18 cellular contexts compared by ENCODE assay signal in genomic region chr20:55947701-55948100, GRCh38. TPM values are rescaled to one million over a fixed set of nuclear protein-coding genes. Genes with fewer than 3 reads are reported as not detected.
DNase-seq lines count a peak whose midpoint lies in the region; ATAC-seq, FAIRE-seq and TF ChIP-seq lines count a peak whose summit lies in the region.
"Had no signal": no experiment of that assay in that cellular context is flagged by ENCODE, and none has a peak within 500 bp of the region (broad histone marks: within the 10 kb centered on the region; RNA-seq: fewer than 3 reads in every experiment).

No MANE protein-coding gene starts in this region.

- no peak overlapping the region for H3K9ac ChIP-seq in keratinocyte (ENCODE audit: control insufficient read depth, extremely low read depth, insufficient read depth, low read length)

- POLR2A ChIA-PET in MCF 10A (lab: Yijun Ruan, JAX), result no interaction called here
- POLR2A ChIA-PET in activated CD8-positive, alpha-beta T cell treated with anti-CD3 and anti-CD28 coated beads, Interleukin-2, amount 10 ng/mL, durations not matched to agents 7 days and 5 days (lab: Charles Lee), result no interaction called here

- TF ChIP-seq CTCF in MCF 10A (IDR thresholded peaks at IDR 0.05; ENCODE audit: unreplicated experiment) (no peak), breast epithelium (IDR thresholded peaks at IDR 0.05) (no peak), bronchial epithelial cell (IDR thresholded peaks at IDR 0.05; ENCODE audit: insufficient read depth, low read length, severe bottlenecking) (no peak), keratinocyte (optimal IDR thresholded peaks at IDR 0.05 in 1 of 3, IDR thresholded peaks at IDR 0.05 in 1 of 3, conservative IDR thresholded peaks at IDR 0.05 in 1 of 3; ENCODE audit: extremely low read depth in 1 of 3, insufficient read depth in 2 of 3, low read length in 3 of 3) (no peak)

- H3K79me2 ChIP-seq in keratinocyte (ENCODE audit: control insufficient read depth, insufficient read depth, low read length), result no peaks in the 10 kb centered on the region

- H3K27ac ChIP-seq in breast epithelium (no peak overlapping the region), keratinocyte (ENCODE audit: control insufficient read depth, insufficient read depth, low read length) (no peak overlapping the region)
- H3K27ac ChIP-seq: 22Rv1 had no signal

- no peak overlapping the region for H3K4me3 ChIP-seq in breast epithelium
- H3K4me3 ChIP-seq in bronchial epithelial cell (ENCODE audit: low read depth, low read length), result no peak overlapping the region
- no peak overlapping the region for H3K4me3 ChIP-seq in keratinocyte (ENCODE audit: control insufficient read depth in 2 of 3, extremely low read depth in 1 of 3, insufficient read depth in 2 of 3, low read depth in 1 of 3, low read length in 3 of 3)
- H3K4me3 ChIP-seq: GM23338 had no signal

- CTCF ChIA-PET in MCF 10A (lab: Yijun Ruan, JAX), result interaction anchor here (1.3 kb wide), 1 partner anchor 12 kb away, joined by 3 read pairs; no protein-coding TSS in a partner anchor
- CTCF ChIA-PET in activated CD8-positive, alpha-beta T cell treated with anti-CD3 and anti-CD28 coated beads, Interleukin-2, amount 10 ng/mL, durations not matched to agents 7 days and 5 days (lab: Charles Lee), result no interaction called here

- no peak for FAIRE-seq in bronchial epithelial cell (lab: Jason Lieb, UNC)
- FAIRE-seq in keratinocyte (lab: Jason Lieb, UNC), result peak; percentile 73

- no peak for ATAC-seq in GM18498 (IDR thresholded peaks at IDR 0.05; ENCODE audit: unreplicated experiment)
- ATAC-seq in activated CD8-positive, alpha-beta T cell treated with anti-CD3 and anti-CD28 coated beads, Interleukin-2, amount 10 ng/mL, durations not matched to agents 7 days and 5 days, result no peak
- ATAC-seq: CD8-positive, alpha-beta T cell; GM23338 had no signal

- H3K36me3 ChIP-seq in breast epithelium, result no peaks in the 10 kb centered on the region
- H3K36me3 ChIP-seq in bronchial epithelial cell (ENCODE audit: control insufficient read depth, insufficient read depth, low read length), result no peaks in the 10 kb centered on the region
- no peaks in the 10 kb centered on the region for H3K36me3 ChIP-seq in keratinocyte (ENCODE audit: control insufficient read depth in 2 of 2, extremely low read depth in 1 of 2, insufficient read depth in 2 of 2, low read length in 2 of 2)

- peaks cover 4% of the 10 kb centered on the region for H3K36me3 Mint-ChIP-seq in MCF 10A (ENCODE audit: insufficient read depth, unreplicated experiment)
- H3K36me3 Mint-ChIP-seq in activated CD8-positive, alpha-beta T cell treated with anti-CD3 and anti-CD28 coated beads, Interleukin-2, amount 10 ng/mL, durations not matched to agents 7 days and 5 days (ENCODE audit: low read depth), result no peaks in the 10 kb centered on the region
- H3K36me3 Mint-ChIP-seq: CD14-positive monocyte; CD8-positive, alpha-beta T cell had no signal

- no peaks in the 10 kb centered on the region for H3K4me1 ChIP-seq in breast epithelium
- peaks cover 9% of the 10 kb centered on the region for H3K4me1 ChIP-seq in keratinocyte (ENCODE audit: control insufficient read depth, extremely low read depth, insufficient read depth, low read length)
- H3K4me1 ChIP-seq: Caco-2 had no signal

- H3K27ac Mint-ChIP-seq in MCF 10A (ENCODE audit: low read depth, unreplicated experiment), result peak overlapping the region; percentile 47
- no peak overlapping the region for H3K27ac Mint-ChIP-seq in activated CD8-positive, alpha-beta T cell treated with anti-CD3 and anti-CD28 coated beads, Interleukin-2, amount 10 ng/mL, durations not matched to agents 7 days and 5 days
- H3K27ac Mint-ChIP-seq: CD14-positive monocyte; CD8-positive, alpha-beta T cell; GM23338 had no signal

- no peaks in the 10 kb centered on the region for H3K4me1 Mint-ChIP-seq in MCF 10A (ENCODE audit: insufficient read depth, unreplicated experiment)
- H3K4me1 Mint-ChIP-seq in activated CD8-positive, alpha-beta T cell treated with anti-CD3 and anti-CD28 coated beads, Interleukin-2, amount 10 ng/mL, durations not matched to agents 7 days and 5 days (ENCODE audit: low read depth), result no peaks in the 10 kb centered on the region
- H3K4me1 Mint-ChIP-seq: CD14-positive monocyte, GM23338 had no signal

- dilution Hi-C loops in keratinocyte (cut with MboI; ENCODE audit: extremely low pct_ligation_motif_present, low sequenced_read_pairs), result no loop called here

- no peaks in the 10 kb centered on the region for H4K20me1 ChIP-seq in keratinocyte (ENCODE audit: control insufficient read depth, extremely low read depth, insufficient read depth, low read length)

- H3K4me3 Mint-ChIP-seq in MCF 10A (ENCODE audit: unreplicated experiment), result peak overlapping the region; percentile 11
- H3K4me3 Mint-ChIP-seq in activated CD8-positive, alpha-beta T cell treated with anti-CD3 and anti-CD28 coated beads, Interleukin-2, amount 10 ng/mL, durations not matched to agents 7 days and 5 days, result no peak overlapping the region
- H3K4me3 Mint-ChIP-seq: CD14-positive monocyte; CD8-positive, alpha-beta T cell; GM23338 had no signal

- H3K27me3 ChIP-seq in breast epithelium (no peaks in the 10 kb centered on the region), bronchial epithelial cell (ENCODE audit: control insufficient read depth, insufficient read depth, low read length) (no peaks in the 10 kb centered on the region), keratinocyte (ENCODE audit: control insufficient read depth, extremely low read depth, insufficient read depth, low read length) (no peaks in the 10 kb centered on the region)

- intact Hi-C loops in MCF 10A (cut with micrococcal nuclease) (no loop called here), breast epithelium (cut with DNase I; ENCODE audit: low total_unique reads) (no loop called here)

- H2AFZ ChIP-seq in keratinocyte (ENCODE audit: control insufficient read depth, low read length), result no peak overlapping the region
- H2AFZ ChIP-seq: GM23338 had no signal

- no peaks in the 10 kb centered on the region for H3K27me3 Mint-ChIP-seq in MCF 10A (ENCODE audit: insufficient read depth, unreplicated experiment)
- H3K27me3 Mint-ChIP-seq in activated CD8-positive, alpha-beta T cell treated with anti-CD3 and anti-CD28 coated beads, Interleukin-2, amount 10 ng/mL, durations not matched to agents 7 days and 5 days (ENCODE audit: low read depth), result no peaks in the 10 kb centered on the region

- H3K9me3 ChIP-seq in breast epithelium, result peaks cover 0 to 8% of the 10 kb centered on the region in 2 donors
- no peaks in the 10 kb centered on the region for H3K9me3 ChIP-seq in keratinocyte (ENCODE audit: control insufficient read depth, low read depth, low read length)

- TF ChIP-seq POLR2A in breast epithelium (IDR thresholded peaks at IDR 0.05), result no peak

- no TSS peak for BruUV-seq in MCF 10A (replicated peaks; lab: Mats Ljungman, UMichigan)

- H3K9me3 Mint-ChIP-seq in MCF 10A (ENCODE audit: unreplicated experiment), result peaks cover 30% of the 10 kb centered on the region
- peaks cover 10% of the 10 kb centered on the region for H3K9me3 Mint-ChIP-seq in activated CD8-positive, alpha-beta T cell treated with anti-CD3 and anti-CD28 coated beads, Interleukin-2, amount 10 ng/mL, durations not matched to agents 7 days and 5 days (ENCODE audit: insufficient read depth)

- H3K4me2 ChIP-seq in keratinocyte (ENCODE audit: control insufficient read depth, extremely low read depth, insufficient read depth, low read depth, low read length), result no peak overlapping the region
- H3K4me2 ChIP-seq: GM23338 had no signal

- no peaks in the 10 kb centered on the region for H3K9me1 ChIP-seq in keratinocyte (ENCODE audit: control insufficient read depth, extremely low read depth, insufficient read depth, low read length)

- DNase-seq in MCF 10A (ENCODE audit: unreplicated experiment) (no peak), breast epithelium (ENCODE audit: low spot score in 2 of 2) (no peak), bronchial epithelial cell (ENCODE audit: low read depth) (peak; percentile 66), keratinocyte (ENCODE audit: low read depth, low spot score) (no peak), iPS-NIHi11 (ENCODE audit: low spot score) (no peak), T1000 (lab: John Stamatoyannopoulos, UW) (no peak)
- no peak for DNase-seq in activated CD8-positive, alpha-beta T cell treated with anti-CD3 and anti-CD28 coated beads, Interleukin-2, amount 10 ng/mL, durations not matched to agents 7 days and 5 days
- DNase-seq: Caco-2; CD8-positive, alpha-beta T cell; DMS53; GF-D8; H7 had no signal

RNA-seq across cellular contexts. Expression of gene CBLN4, which starts 57.6 kb away (rescaled TPM):
- total RNA-seq in MCF 10A (2022), result not detected in 2 replicates
- 1 to 10 TPM in 1 of 3 donors, under 1 TPM in 1, not detected in 1; 0.33 to 1.0 TPM for total RNA-seq in breast epithelium
- not detected in 2 replicates for total RNA-seq in bronchial epithelial cell
- not detected in 3 replicates for polyA plus RNA-seq in keratinocyte
- not detected for polyA plus RNA-seq in keratinocyte (2011; ENCODE audit: low read depth)
- not detected in 2 replicates for polyA plus RNA-seq in keratinocyte (2011; cell fraction: cytosol; rRNA removed)
- polyA plus RNA-seq in keratinocyte (2011; cell fraction: nucleus; rRNA removed), result not detected in 2 replicates
- polyA plus RNA-seq in keratinocyte (2012; ENCODE audit: low replicate concordance), result not detected in 2 replicates
- polyA minus RNA-seq in keratinocyte, result not detected in 3 replicates
- polyA minus RNA-seq in keratinocyte (2011; cell fraction: cytosol; rRNA and poly(A)+ RNA removed), result not detected
- not detected in 2 replicates for polyA minus RNA-seq in keratinocyte (2011; cell fraction: nucleus; rRNA and poly(A)+ RNA removed)
- total RNA-seq in activated CD8-positive, alpha-beta T cell treated with anti-CD3 and anti-CD28 coated beads, Interleukin-2, amount 10 ng/mL, durations not matched to agents 7 days and 5 days, result not detected
- total RNA-seq: A673; Caco-2; CD8-positive, alpha-beta T cell; GM23338; H7 had no signal
- polyA plus RNA-seq: BJ, CD14-positive monocyte, GM23338 had no signal
